In the genomic region with DNA sequence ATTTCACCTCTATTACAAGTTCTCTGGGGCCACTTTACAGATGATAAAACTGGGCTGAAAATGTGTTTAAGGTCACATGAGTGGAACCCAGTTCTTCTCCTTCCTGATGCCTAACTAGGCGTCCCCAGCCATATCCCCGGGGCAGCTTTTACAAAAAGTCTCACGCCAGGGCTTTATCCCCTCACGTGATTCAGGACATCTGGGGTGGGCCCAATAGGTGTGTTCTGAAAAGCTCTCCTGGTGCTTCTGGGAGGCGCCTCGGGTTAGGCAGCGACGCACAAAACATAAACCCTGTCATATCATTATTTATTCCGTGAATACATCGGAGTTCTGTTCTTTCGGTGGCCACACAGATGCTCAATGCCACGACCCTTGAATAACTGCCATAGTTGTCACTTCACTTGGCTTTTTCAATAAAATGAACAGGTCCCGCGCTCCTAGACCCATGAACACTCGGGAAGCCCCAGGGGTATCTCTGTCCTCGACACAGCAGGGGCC, we compare ENCODE assay signal across 7 cellular contexts.
DNase-seq lines count a peak whose midpoint lies in the region; ATAC-seq and TF ChIP-seq lines count a peak whose summit lies in the region.

No MANE protein-coding gene starts in this region.

- H3K27me3 Mint-ChIP-seq in stimulated activated naive B cell treated with anti-CD40 and anti-IgM and Interleukin-4, amounts not matched to agents 10 μg/mL and 1 μg/mL and 100 μg/mL, for 72 hours: no peaks in the 10 kb centered on the region

- H3K9ac ChIP-seq in iPS-15b (ENCODE audit: low read depth, low read length): no peak overlapping the region

- peak overlapping the region; percentile 53; the same call in 1 of the 2 replicates for H3K27ac ChIP-seq in VCaP

- peak; percentile 4 to 5 for ATAC-seq in stimulated activated naive B cell treated with anti-CD40 and anti-IgM and Interleukin-4, amounts not matched to agents 10 μg/mL and 1 μg/mL and 100 μg/mL, for 72 hours (replicated peaks)
- no peak for ATAC-seq in GM18519 (IDR thresholded peaks at IDR 0.05; ENCODE audit: low FRiP score, unreplicated experiment)

- no peaks in the 10 kb centered on the region for H3K36me3 ChIP-seq in iPS-15b (ENCODE audit: control insufficient read depth, insufficient read depth, low read length)

- H3K9me3 Mint-ChIP-seq in stimulated activated naive B cell treated with anti-CD40 and anti-IgM and Interleukin-4, amounts not matched to agents 10 μg/mL and 1 μg/mL and 100 μg/mL, for 72 hours: no peaks in the 10 kb centered on the region

- H3K27ac Mint-ChIP-seq in stimulated activated naive B cell treated with anti-CD40 and anti-IgM and Interleukin-4, amounts not matched to agents 10 μg/mL and 1 μg/mL and 100 μg/mL, for 72 hours: peak overlapping the region; percentile 96

- H3K9me3 ChIP-seq in iPS-15b (ENCODE audit: control insufficient read depth, insufficient read depth, low read length): no peaks in the 10 kb centered on the region

- peaks cover 23 to 48% of the 10 kb centered on the region in 2 donors for H3K4me1 Mint-ChIP-seq in stimulated activated naive B cell treated with anti-CD40 and anti-IgM and Interleukin-4, amounts not matched to agents 10 μg/mL and 1 μg/mL and 100 μg/mL, for 72 hours

- DNase-seq in HFF-Myc (ENCODE audit: extremely low read depth, low read depth) (no peak), D341Med (ENCODE audit: low spot score) (no peak)
- no peak for DNase-seq in stimulated activated naive B cell treated with anti-CD40 and anti-IgM and Interleukin-4, amounts not matched to agents 10 μg/mL and 1 μg/mL and 100 μg/mL, for 72 hours

- H3K36me3 Mint-ChIP-seq in stimulated activated naive B cell treated with anti-CD40 and anti-IgM and Interleukin-4, amounts not matched to agents 10 μg/mL and 1 μg/mL and 100 μg/mL, for 72 hours: peaks cover 10% of the 10 kb centered on the region in 2 donors

- peak overlapping the region; percentile 94 to 98 for H3K4me3 Mint-ChIP-seq in stimulated activated naive B cell treated with anti-CD40 and anti-IgM and Interleukin-4, amounts not matched to agents 10 μg/mL and 1 μg/mL and 100 μg/mL, for 72 hours

- peaks cover 12% of the 10 kb centered on the region for H3K4me1 ChIP-seq in iPS-15b (ENCODE audit: control insufficient read depth, insufficient read depth, low read length)

- H3K4me3 ChIP-seq in GM12875 (ENCODE audit: low read depth, low read length) (peak overlapping the region; percentile 75), HFF-Myc (replicated peaks; ENCODE audit: low read depth, low read length) (peak overlapping the region; percentile 49), iPS-15b (ENCODE audit: low read depth, low read length) (peak overlapping the region; percentile 61)

- peaks cover 74% of the 10 kb centered on the region for H3K27me3 ChIP-seq in iPS-15b (ENCODE audit: control insufficient read depth, insufficient read depth, low read length)

- TF ChIP-seq CTCF in GM12875 (IDR thresholded peaks at IDR 0.05; ENCODE audit: borderline replicate concordance, insufficient read depth, low read depth, low read length) (no peak), HFF-Myc (IDR thresholded peaks at IDR 0.05; ENCODE audit: low read depth, low read length, missing control alignments) (no peak), VCaP (conservative IDR thresholded peaks at IDR 0.05) (no peak)
